1 cellular context compared by ENCODE assay signal in the genomic region with DNA sequence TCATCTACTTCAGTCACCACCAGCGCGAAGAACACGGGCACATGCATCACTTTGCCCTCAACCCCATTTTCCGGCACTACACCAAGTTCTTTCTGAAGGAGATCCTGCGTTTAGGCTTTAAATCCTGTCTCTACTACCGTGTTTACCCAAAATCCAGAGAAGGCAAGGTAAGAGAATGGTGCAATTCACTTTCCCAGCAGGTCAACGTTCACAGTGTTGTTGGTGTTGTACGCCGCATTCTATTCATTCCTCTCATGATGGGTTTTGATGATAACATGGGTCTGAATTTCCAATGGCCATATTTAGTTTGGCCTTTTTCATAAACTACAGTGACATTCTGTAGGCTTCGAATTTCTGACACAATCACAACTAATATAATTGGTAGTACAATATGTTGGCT.
A peak's percentile ranks its signal among the peaks of the same experiment; 100 is the strongest.
TF ChIP-seq lines count a peak whose summit lies in the region.

No MANE protein-coding gene starts in this region.

TF ChIP-seq in HepG2, 621 proteins besides CTCF, POLR2A, EP300 and RAD21 (continued from another document and continues in another):
- TF ChIP-seq, protein P1, sequence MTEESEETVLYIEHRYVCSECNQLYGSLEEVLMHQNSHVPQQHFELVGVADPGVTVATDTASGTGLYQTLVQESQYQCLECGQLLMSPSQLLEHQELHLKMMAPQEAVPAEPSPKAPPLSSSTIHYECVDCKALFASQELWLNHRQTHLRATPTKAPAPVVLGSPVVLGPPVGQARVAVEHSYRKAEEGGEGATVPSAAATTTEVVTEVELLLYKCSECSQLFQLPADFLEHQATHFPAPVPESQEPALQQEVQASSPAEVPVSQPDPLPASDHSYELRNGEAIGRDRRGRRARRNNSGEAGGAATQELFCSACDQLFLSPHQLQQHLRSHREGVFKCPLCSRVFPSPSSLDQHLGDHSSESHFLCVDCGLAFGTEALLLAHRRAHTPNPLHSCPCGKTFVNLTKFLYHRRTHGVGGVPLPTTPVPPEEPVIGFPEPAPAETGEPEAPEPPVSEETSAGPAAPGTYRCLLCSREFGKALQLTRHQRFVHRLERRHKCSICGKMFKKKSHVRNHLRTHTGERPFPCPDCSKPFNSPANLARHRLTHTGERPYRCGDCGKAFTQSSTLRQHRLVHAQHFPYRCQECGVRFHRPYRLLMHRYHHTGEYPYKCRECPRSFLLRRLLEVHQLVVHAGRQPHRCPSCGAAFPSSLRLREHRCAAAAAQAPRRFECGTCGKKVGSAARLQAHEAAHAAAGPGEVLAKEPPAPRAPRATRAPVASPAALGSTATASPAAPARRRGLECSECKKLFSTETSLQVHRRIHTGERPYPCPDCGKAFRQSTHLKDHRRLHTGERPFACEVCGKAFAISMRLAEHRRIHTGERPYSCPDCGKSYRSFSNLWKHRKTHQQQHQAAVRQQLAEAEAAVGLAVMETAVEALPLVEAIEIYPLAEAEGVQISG (CRISPR knock-in tag; IDR thresholded peaks at IDR 0.05), result no peak
- TF ChIP-seq NR2F6 (IDR thresholded peaks at IDR 0.05) (no peak), NR2F6 (CRISPR knock-in tag; IDR thresholded peaks at IDR 0.05) (peak; percentile 48), ZNF569 (CRISPR knock-in tag; IDR thresholded peaks at IDR 0.05; ENCODE audit: borderline replicate concordance) (no peak), ZNF605 (CRISPR knock-in tag; IDR thresholded peaks at IDR 0.05) (no peak), PLRG1 (conservative IDR thresholded peaks at IDR 0.05) (no peak), NR2C2 (CRISPR knock-in tag; IDR thresholded peaks at IDR 0.05; ENCODE audit: borderline replicate concordance) (no peak), HNF4A (CRISPR knock-in tag; IDR thresholded peaks at IDR 0.05) (peak; percentile 92), FOXA3 (CRISPR knock-in tag; IDR thresholded peaks at IDR 0.05) (peak; percentile 82; the same call in 1 of the 2 replicates), MIER3 (CRISPR knock-in tag; IDR thresholded peaks at IDR 0.05; ENCODE audit: borderline replicate concordance) (no peak), MED1 (CRISPR knock-in tag; IDR thresholded peaks at IDR 0.05) (peak; percentile 57), ARHGAP35 (CRISPR knock-in tag; IDR thresholded peaks at IDR 0.05; ENCODE audit: borderline replicate concordance) (no peak), CHD2 (IDR thresholded peaks at IDR 0.05; ENCODE audit: low read depth, low read length) (no peak), ZNF350 (CRISPR knock-in tag; IDR thresholded peaks at IDR 0.05; ENCODE audit: borderline replicate concordance, low read depth) (no peak), ZSCAN12 (CRISPR knock-in tag; IDR thresholded peaks at IDR 0.05) (no peak), XBP1 (CRISPR knock-in tag; IDR thresholded peaks at IDR 0.05) (no peak), U2AF1 (optimal IDR thresholded peaks at IDR 0.05; ENCODE audit: low read depth, low read length) (no peak), BCL6 (CRISPR knock-in tag; IDR thresholded peaks at IDR 0.05) (peak; percentile 69), ZMAT3 (CRISPR knock-in tag; conservative IDR thresholded peaks at IDR 0.05) (no peak), FOXJ3 (CRISPR knock-in tag; IDR thresholded peaks at IDR 0.05; ENCODE audit: borderline replicate concordance) (peak; percentile 82; the same call in 1 of the 2 replicates), PRPF4 (IDR thresholded peaks at IDR 0.05; ENCODE audit: low read depth, low read length, poor library complexity, severe bottlenecking) (no peak), ZNF816 (CRISPR knock-in tag; IDR thresholded peaks at IDR 0.05; ENCODE audit: borderline replicate concordance) (no peak), TBP (CRISPR knock-in tag; IDR thresholded peaks at IDR 0.05) (no peak), KDM2A (CRISPR knock-in tag; IDR thresholded peaks at IDR 0.05; ENCODE audit: borderline replicate concordance, low read depth) (no peak), ZBTB20 (CRISPR knock-in tag; IDR thresholded peaks at IDR 0.05; ENCODE audit: borderline replicate concordance, low read depth) (no peak), ZNF30 (CRISPR knock-in tag; IDR thresholded peaks at IDR 0.05) (no peak), ZNF430 (CRISPR knock-in tag; IDR thresholded peaks at IDR 0.05) (no peak), ZNF432 (CRISPR knock-in tag; IDR thresholded peaks at IDR 0.05; ENCODE audit: borderline replicate concordance) (no peak), ZNF773 (CRISPR knock-in tag; IDR thresholded peaks at IDR 0.05; ENCODE audit: borderline replicate concordance) (no peak), ZKSCAN5 (CRISPR knock-in tag; IDR thresholded peaks at IDR 0.05) (no peak), RFX5 (IDR thresholded peaks at IDR 0.05; ENCODE audit: low read depth, low read length) (no peak), TCF12 (IDR thresholded peaks at IDR 0.05) (no peak), TCF12 (CRISPR knock-in tag; IDR thresholded peaks at IDR 0.05) (no peak), RXRB (CRISPR knock-in tag; IDR thresholded peaks at IDR 0.05; ENCODE audit: borderline replicate concordance) (peak; percentile 52; the same call in 1 of the 2 replicates), ZNF589 (CRISPR knock-in tag; conservative IDR thresholded peaks at IDR 0.05) (no peak), ZNF333 (CRISPR knock-in tag; IDR thresholded peaks at IDR 0.05; ENCODE audit: borderline replicate concordance) (no peak), ZNF7 (CRISPR knock-in tag; IDR thresholded peaks at IDR 0.05) (no peak), ZNF33A (CRISPR knock-in tag; IDR thresholded peaks at IDR 0.05; ENCODE audit: borderline replicate concordance) (no peak), ZNF83 (CRISPR knock-in tag; IDR thresholded peaks at IDR 0.05; ENCODE audit: borderline replicate concordance) (no peak), IKZF4 (CRISPR knock-in tag; IDR thresholded peaks at IDR 0.05; ENCODE audit: borderline replicate concordance, low read depth, not compliant biosample characterization) (no peak), ELF4 (CRISPR knock-in tag; IDR thresholded peaks at IDR 0.05; ENCODE audit: borderline replicate concordance) (no peak), SIX4 (CRISPR knock-in tag; IDR thresholded peaks at IDR 0.05) (no peak), KLF16 (CRISPR knock-in tag; IDR thresholded peaks at IDR 0.05) (no peak), HDAC1 (CRISPR knock-in tag; IDR thresholded peaks at IDR 0.05) (no peak), POLR2G (IDR thresholded peaks at IDR 0.05; ENCODE audit: low read depth, low read length) (no peak), ZNF629 (CRISPR knock-in tag; conservative IDR thresholded peaks at IDR 0.05) (no peak), ZNF484 (CRISPR knock-in tag; IDR thresholded peaks at IDR 0.05; ENCODE audit: borderline replicate concordance, low read depth) (no peak), HDAC2 (CRISPR knock-in tag; IDR thresholded peaks at IDR 0.05) (peak; percentile 63; the same call in 1 of the 2 replicates), SOX6 (IDR thresholded peaks at IDR 0.05) (no peak), SOX6 (CRISPR knock-in tag; IDR thresholded peaks at IDR 0.05) (peak; percentile 52), MTA3 (CRISPR knock-in tag; IDR thresholded peaks at IDR 0.05) (no peak)
- TF ChIP-seq, protein P2, sequence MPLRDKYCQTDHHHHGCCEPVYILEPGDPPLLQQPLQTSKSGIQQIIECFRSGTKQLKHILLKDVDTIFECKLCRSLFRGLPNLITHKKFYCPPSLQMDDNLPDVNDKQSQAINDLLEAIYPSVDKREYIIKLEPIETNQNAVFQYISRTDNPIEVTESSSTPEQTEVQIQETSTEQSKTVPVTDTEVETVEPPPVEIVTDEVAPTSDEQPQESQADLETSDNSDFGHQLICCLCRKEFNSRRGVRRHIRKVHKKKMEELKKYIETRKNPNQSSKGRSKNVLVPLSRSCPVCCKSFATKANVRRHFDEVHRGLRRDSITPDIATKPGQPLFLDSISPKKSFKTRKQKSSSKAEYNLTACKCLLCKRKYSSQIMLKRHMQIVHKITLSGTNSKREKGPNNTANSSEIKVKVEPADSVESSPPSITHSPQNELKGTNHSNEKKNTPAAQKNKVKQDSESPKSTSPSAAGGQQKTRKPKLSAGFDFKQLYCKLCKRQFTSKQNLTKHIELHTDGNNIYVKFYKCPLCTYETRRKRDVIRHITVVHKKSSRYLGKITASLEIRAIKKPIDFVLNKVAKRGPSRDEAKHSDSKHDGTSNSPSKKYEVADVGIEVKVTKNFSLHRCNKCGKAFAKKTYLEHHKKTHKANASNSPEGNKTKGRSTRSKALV (CRISPR knock-in tag; IDR thresholded peaks at IDR 0.05), result no peak
- TF ChIP-seq, protein P3, sequence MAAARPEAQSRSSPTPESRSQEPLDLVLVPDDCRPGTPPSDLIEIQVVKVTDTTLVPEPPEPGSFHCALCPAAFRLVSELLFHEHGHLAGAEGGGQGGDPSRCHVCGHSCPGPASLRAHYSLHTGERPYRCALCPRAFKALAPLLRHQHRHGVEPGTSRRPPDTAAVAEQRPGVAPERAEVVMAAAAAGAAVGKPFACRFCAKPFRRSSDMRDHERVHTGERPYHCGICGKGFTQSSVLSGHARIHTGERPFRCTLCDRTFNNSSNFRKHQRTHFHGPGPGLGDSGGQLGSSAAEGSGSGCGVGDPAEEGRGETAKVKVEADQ (CRISPR knock-in tag; IDR thresholded peaks at IDR 0.05; ENCODE audit: borderline replicate concordance), result no peak
- TF ChIP-seq, protein P4, sequence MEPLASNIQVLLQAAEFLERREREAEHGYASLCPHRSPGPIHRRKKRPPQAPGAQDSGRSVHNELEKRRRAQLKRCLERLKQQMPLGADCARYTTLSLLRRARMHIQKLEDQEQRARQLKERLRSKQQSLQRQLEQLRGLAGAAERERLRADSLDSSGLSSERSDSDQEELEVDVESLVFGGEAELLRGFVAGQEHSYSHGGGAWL (CRISPR knock-in tag; IDR thresholded peaks at IDR 0.05), result no peak
- TF ChIP-seq, protein P5, sequence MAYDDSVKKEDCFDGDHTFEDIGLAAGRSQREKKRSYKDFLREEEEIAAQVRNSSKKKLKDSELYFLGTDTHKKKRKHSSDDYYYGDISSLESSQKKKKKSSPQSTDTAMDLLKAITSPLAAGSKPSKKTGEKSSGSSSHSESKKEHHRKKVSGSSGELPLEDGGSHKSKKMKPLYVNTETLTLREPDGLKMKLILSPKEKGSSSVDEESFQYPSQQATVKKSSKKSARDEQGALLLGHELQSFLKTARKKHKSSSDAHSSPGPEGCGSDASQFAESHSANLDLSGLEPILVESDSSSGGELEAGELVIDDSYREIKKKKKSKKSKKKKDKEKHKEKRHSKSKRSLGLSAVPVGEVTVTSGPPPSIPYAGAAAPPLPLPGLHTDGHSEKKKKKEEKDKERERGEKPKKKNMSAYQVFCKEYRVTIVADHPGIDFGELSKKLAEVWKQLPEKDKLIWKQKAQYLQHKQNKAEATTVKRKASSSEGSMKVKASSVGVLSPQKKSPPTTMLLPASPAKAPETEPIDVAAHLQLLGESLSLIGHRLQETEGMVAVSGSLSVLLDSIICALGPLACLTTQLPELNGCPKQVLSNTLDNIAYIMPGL (CRISPR knock-in tag; IDR thresholded peaks at IDR 0.05; ENCODE audit: borderline replicate concordance in 1 of 2, low read depth in 1 of 2), result no peak
- TF ChIP-seq, protein P6, sequence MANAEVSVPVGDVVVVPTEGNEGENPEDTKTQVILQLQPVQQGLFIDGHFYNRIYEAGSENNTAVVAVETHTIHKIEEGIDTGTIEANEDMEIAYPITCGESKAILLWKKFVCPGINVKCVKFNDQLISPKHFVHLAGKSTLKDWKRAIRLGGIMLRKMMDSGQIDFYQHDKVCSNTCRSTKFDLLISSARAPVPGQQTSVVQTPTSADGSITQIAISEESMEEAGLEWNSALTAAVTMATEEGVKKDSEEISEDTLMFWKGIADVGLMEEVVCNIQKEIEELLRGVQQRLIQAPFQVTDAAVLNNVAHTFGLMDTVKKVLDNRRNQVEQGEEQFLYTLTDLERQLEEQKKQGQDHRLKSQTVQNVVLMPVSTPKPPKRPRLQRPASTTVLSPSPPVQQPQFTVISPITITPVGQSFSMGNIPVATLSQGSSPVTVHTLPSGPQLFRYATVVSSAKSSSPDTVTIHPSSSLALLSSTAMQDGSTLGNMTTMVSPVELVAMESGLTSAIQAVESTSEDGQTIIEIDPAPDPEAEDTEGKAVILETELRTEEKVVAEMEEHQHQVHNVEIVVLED (CRISPR knock-in tag; IDR thresholded peaks at IDR 0.05; ENCODE audit: borderline replicate concordance), result no peak
- TF ChIP-seq, protein P7, sequence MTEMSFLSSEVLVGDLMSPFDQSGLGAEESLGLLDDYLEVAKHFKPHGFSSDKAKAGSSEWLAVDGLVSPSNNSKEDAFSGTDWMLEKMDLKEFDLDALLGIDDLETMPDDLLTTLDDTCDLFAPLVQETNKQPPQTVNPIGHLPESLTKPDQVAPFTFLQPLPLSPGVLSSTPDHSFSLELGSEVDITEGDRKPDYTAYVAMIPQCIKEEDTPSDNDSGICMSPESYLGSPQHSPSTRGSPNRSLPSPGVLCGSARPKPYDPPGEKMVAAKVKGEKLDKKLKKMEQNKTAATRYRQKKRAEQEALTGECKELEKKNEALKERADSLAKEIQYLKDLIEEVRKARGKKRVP (CRISPR knock-in tag; IDR thresholded peaks at IDR 0.05), result peak in 1 of 2 experiments; percentile 59; a peak in 2 of 4 replicates
- TF ChIP-seq, protein P8, sequence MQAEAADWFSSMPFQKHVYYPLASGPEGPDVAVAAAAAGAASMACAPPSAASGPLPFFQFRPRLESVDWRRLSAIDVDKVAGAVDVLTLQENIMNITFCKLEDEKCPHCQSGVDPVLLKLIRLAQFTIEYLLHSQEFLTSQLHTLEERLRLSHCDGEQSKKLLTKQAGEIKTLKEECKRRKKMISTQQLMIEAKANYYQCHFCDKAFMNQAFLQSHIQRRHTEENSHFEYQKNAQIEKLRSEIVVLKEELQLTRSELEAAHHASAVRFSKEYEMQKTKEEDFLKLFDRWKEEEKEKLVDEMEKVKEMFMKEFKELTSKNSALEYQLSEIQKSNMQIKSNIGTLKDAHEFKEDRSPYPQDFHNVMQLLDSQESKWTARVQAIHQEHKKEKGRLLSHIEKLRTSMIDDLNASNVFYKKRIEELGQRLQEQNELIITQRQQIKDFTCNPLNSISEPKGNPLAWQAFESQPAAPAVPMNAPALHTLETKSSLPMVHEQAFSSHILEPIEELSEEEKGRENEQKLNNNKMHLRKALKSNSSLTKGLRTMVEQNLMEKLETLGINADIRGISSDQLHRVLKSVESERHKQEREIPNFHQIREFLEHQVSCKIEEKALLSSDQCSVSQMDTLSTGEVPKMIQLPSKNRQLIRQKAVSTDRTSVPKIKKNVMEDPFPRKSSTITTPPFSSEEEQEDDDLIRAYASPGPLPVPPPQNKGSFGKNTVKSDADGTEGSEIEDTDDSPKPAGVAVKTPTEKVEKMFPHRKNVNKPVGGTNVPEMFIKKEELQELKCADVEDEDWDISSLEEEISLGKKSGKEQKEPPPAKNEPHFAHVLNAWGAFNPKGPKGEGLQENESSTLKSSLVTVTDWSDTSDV (CRISPR knock-in tag; IDR thresholded peaks at IDR 0.05), result no peak
- TF ChIP-seq, protein P9, sequence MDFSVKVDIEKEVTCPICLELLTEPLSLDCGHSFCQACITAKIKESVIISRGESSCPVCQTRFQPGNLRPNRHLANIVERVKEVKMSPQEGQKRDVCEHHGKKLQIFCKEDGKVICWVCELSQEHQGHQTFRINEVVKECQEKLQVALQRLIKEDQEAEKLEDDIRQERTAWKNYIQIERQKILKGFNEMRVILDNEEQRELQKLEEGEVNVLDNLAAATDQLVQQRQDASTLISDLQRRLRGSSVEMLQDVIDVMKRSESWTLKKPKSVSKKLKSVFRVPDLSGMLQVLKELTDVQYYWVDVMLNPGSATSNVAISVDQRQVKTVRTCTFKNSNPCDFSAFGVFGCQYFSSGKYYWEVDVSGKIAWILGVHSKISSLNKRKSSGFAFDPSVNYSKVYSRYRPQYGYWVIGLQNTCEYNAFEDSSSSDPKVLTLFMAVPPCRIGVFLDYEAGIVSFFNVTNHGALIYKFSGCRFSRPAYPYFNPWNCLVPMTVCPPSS (IDR thresholded peaks at IDR 0.05), result no peak
- TF ChIP-seq, protein P10, sequence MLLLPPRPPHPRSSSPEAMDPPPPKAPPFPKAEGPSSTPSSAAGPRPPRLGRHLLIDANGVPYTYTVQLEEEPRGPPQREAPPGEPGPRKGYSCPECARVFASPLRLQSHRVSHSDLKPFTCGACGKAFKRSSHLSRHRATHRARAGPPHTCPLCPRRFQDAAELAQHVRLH (CRISPR knock-in tag; IDR thresholded peaks at IDR 0.05; ENCODE audit: borderline replicate concordance, low read depth), result no peak
